Comparison of ENCODE assay signal across 24 cellular contexts in the genomic region with DNA sequence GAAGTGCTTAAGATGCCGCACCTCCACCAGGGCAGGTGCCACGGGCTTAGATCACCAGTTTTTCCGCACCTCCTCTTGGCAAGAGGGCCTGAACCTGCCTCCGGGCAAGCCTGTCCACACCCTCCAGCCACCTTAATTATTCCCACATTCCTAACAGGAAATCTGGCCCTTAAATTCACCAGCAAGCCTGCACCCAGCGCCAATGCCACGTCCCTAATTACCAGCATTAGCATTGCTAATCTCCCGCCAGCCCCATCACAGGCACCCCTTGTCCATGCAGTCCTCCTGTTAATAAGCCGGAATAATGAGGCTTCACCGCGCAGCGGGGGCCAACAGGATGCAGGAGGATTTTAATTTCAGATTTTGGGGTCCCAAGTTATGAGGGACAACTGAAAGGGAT.
DNase-seq lines count a peak whose midpoint lies in the region; ATAC-seq, FAIRE-seq and TF ChIP-seq lines count a peak whose summit lies in the region.
"Had no signal": no experiment of that assay in that cellular context is flagged by ENCODE, and none has a peak within 500 bp of the region (broad histone marks: within the 10 kb centered on the region; RNA-seq: fewer than 3 reads in every experiment).

No MANE protein-coding gene starts in this region.

- H3K27me3 ChIP-seq in NT2/D1 (ENCODE audit: insufficient read depth, insufficient read length), result no peaks in the 10 kb centered on the region
- H3K27me3 ChIP-seq: Peyer's patch had no signal

- H3K36me3 Mint-ChIP-seq in activated CD4-positive, alpha-beta T cell treated with anti-CD3 and anti-CD28 coated beads, Interleukin-2, amount 10 ng/mL, durations not matched to agents 7 days and 5 days (ENCODE audit: low read depth), result no peaks in the 10 kb centered on the region
- H3K36me3 Mint-ChIP-seq in activated T-helper 17 cell treated with anti-CD3 and anti-CD28 coated beads, Interleukin-2, amount 50 U/mL, for 72 hours (ENCODE audit: low read depth), result no peaks in the 10 kb centered on the region
- H3K36me3 Mint-ChIP-seq: CD8-positive, alpha-beta T cell had no signal

- intact Hi-C loops in kidney (cut with DNase I), result no loop called here

- H3K4me3 Mint-ChIP-seq in activated CD4-positive, alpha-beta T cell treated with anti-CD3 and anti-CD28 coated beads, Interleukin-2, amount 10 ng/mL, durations not matched to agents 7 days and 5 days, result no peak overlapping the region
- H3K4me3 Mint-ChIP-seq in activated T-helper 17 cell treated with anti-CD3 and anti-CD28 coated beads, Interleukin-2, amount 50 U/mL, for 72 hours, result no peak overlapping the region
- H3K4me3 Mint-ChIP-seq: CD8-positive, alpha-beta T cell had no signal

- H3K4me3 ChIP-seq in NT2/D1 (ENCODE audit: insufficient read length, low read depth) (no peak overlapping the region), kidney (ENCODE audit: low read length in 2 of 2) (no peak overlapping the region)
- H3K4me3 ChIP-seq: Peyer's patch, SJSA1 had no signal

- no peak for ATAC-seq in activated T-helper 17 cell treated with anti-CD3 and anti-CD28 coated beads, Interleukin-2, amount 50 U/mL, for 72 hours (replicated peaks)
- ATAC-seq: CD8-positive, alpha-beta T cell had no signal

- H3K4me1 ChIP-seq in NT2/D1 (ENCODE audit: insufficient read depth, insufficient read length), result peaks cover 23% of the 10 kb centered on the region
- H3K4me1 ChIP-seq in kidney (ENCODE audit: control insufficient read depth in 1 of 2, insufficient read depth in 1 of 2, low read depth in 1 of 2, low read length in 2 of 2), result no peaks in the 10 kb centered on the region
- H3K4me1 ChIP-seq: Peyer's patch, SJSA1 had no signal

- CTCF ChIA-PET in activated CD4-positive, alpha-beta T cell treated with anti-CD3 and anti-CD28 coated beads, Interleukin-2, amount 10 ng/mL, durations not matched to agents 7 days and 5 days (lab: Charles Lee), result no interaction called here

- H3K27ac ChIP-seq in kidney (ENCODE audit: low read depth in 2 of 2, low read length in 2 of 2), result no peak overlapping the region
- H3K27ac ChIP-seq: KMS-11, Peyer's patch, SJSA1 had no signal

- H3K36me3 ChIP-seq in NT2/D1 (ENCODE audit: insufficient read depth, insufficient read length, low read length) (no peaks in the 10 kb centered on the region), kidney (ENCODE audit: control insufficient read depth in 1 of 2, insufficient read depth in 2 of 2, low read length in 2 of 2) (no peaks in the 10 kb centered on the region)
- H3K36me3 ChIP-seq: Peyer's patch, SJSA1 had no signal

- FAIRE-seq in kidney (lab: Jason Lieb, UNC), result no peak
- FAIRE-seq: HTR-8/SVneo had no signal

- no peaks in the 10 kb centered on the region for H3K27me3 Mint-ChIP-seq in activated CD4-positive, alpha-beta T cell treated with anti-CD3 and anti-CD28 coated beads, Interleukin-2, amount 10 ng/mL, durations not matched to agents 7 days and 5 days
- peaks cover 12% of the 10 kb centered on the region for H3K27me3 Mint-ChIP-seq in activated T-helper 17 cell treated with anti-CD3 and anti-CD28 coated beads, Interleukin-2, amount 50 U/mL, for 72 hours

- TF ChIP-seq CTCF in kidney (IDR thresholded peaks at IDR 0.05; ENCODE audit: borderline replicate concordance, extremely low read depth, insufficient read depth), result no peak

- DNase-seq in NCI-H524 (lab: John Stamatoyannopoulos, UW) (peak; percentile 17 to 64), NCI-H524 treated with DMSO at 0.1 percent for 48 hours (lab: John Stamatoyannopoulos, UW) (no peak), D341Med (ENCODE audit: low spot score) (peak; percentile 75), NT2/D1 (ENCODE audit: low read depth, low spot score) (peak; percentile 30), kidney (peak; percentile 61), NCI-H1092 treated with DMSO at 0.1 percent for 48 hours (lab: John Stamatoyannopoulos, UW) (no peak)
- DNase-seq in activated CD4-positive, alpha-beta T cell treated with anti-CD3 and anti-CD28 coated beads, Interleukin-2, amount 10 ng/mL, durations not matched to agents 7 days and 5 days, result no peak
- DNase-seq: 8988T; AML-193; C1 segment of cervical spinal cord; CD8-positive, alpha-beta T cell; DMS53; IMR-90; NCI-H1105 treated with DMSO at 0.1 percent for 48 hours; NCI-H1694 treated with DMSO at 0.1 percent for 48 hours; NCI-H2081 treated with DMSO at 0.1 percent for 48 hours; NCI-H2171 treated with DMSO at 0.1 percent for 48 hours; NCI-H526 treated with DMSO at 0.1 percent for 48 hours; Peyer's patch; T-helper 1 cell had no signal

- H3K9ac ChIP-seq in NT2/D1 (ENCODE audit: insufficient read length, low read depth) (no peak overlapping the region), kidney (ENCODE audit: low read length in 2 of 2) (no peak overlapping the region)
- H3K9ac ChIP-seq: KMS-11 had no signal

- POLR2A ChIA-PET in activated CD4-positive, alpha-beta T cell treated with anti-CD3 and anti-CD28 coated beads, Interleukin-2, amount 10 ng/mL, durations not matched to agents 7 days and 5 days (lab: Charles Lee), result no interaction called here

- H3K9me3 ChIP-seq in NT2/D1 (ENCODE audit: insufficient read depth, low read length) (no peaks in the 10 kb centered on the region), kidney (ENCODE audit: control insufficient read depth in 1 of 2, low read length in 2 of 2) (no peaks in the 10 kb centered on the region)
- H3K9me3 ChIP-seq: Peyer's patch, SJSA1 had no signal

- H3K9me3 Mint-ChIP-seq in activated CD4-positive, alpha-beta T cell treated with anti-CD3 and anti-CD28 coated beads, Interleukin-2, amount 10 ng/mL, durations not matched to agents 7 days and 5 days, result no peaks in the 10 kb centered on the region
- no peaks in the 10 kb centered on the region for H3K9me3 Mint-ChIP-seq in activated T-helper 17 cell treated with anti-CD3 and anti-CD28 coated beads, Interleukin-2, amount 50 U/mL, for 72 hours
- H3K9me3 Mint-ChIP-seq: CD8-positive, alpha-beta T cell had no signal

- H3K27ac Mint-ChIP-seq in activated CD4-positive, alpha-beta T cell treated with anti-CD3 and anti-CD28 coated beads, Interleukin-2, amount 10 ng/mL, durations not matched to agents 7 days and 5 days, result no peak overlapping the region
- H3K27ac Mint-ChIP-seq in activated T-helper 17 cell treated with anti-CD3 and anti-CD28 coated beads, Interleukin-2, amount 50 U/mL, for 72 hours, result no peak overlapping the region
- H3K27ac Mint-ChIP-seq: CD8-positive, alpha-beta T cell had no signal

- no peaks in the 10 kb centered on the region for H3K4me1 Mint-ChIP-seq in activated CD4-positive, alpha-beta T cell treated with anti-CD3 and anti-CD28 coated beads, Interleukin-2, amount 10 ng/mL, durations not matched to agents 7 days and 5 days
- no peaks in the 10 kb centered on the region for H3K4me1 Mint-ChIP-seq in activated T-helper 17 cell treated with anti-CD3 and anti-CD28 coated beads, Interleukin-2, amount 50 U/mL, for 72 hours

Comparison
In these comparisons a context has a peak if more than half of its experiments do, and no peak if none do; other contexts are left out.
1. DNase-seq: peak in NCI-H524 (2 of 2), D341Med (single experiment), NT2/D1 (single experiment) and kidney (single experiment); none in NCI-H524 treated with DMSO at 0.1 percent for 48 hours (single experiment), activated CD4-positive, alpha-beta T cell treated with anti-CD3 and anti-CD28 coated beads, Interleukin-2, amount 10 ng/mL, durations not matched to agents 7 days and 5 days (single experiment) and NCI-H1092 treated with DMSO at 0.1 percent for 48 hours (single experiment).